ENCODE assay signal across 9 cellular contexts in the genomic region with DNA sequence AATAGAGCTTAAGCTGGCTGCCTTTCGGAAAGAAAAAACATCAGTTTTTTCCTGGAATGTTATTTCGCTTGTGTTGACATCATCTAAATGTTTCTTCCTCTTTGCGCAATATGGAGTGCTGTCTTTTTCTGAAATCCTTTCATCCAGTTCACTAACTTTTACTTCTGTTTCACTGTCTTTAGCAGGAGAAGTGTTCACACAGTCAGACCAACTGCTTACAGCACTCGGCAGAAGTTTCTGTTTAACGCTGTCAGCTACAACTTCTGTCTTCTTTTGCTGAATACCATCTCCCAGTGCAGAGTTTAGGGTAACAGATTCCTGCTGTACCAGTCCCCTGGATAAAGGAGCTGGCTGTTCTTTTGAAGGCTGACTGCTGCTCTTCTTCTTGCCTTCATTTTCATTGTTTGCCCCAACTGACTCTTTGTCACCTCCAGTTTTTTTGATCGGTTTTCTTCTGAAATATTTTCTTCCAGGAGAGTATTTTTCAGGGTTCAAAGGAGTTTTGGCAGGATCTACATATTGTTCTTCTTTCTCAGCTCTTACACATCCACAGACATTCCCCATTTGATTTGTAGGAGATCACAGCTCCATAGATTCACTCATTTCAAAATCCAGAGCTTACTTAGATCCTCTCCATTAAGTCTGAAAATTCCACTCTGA. TPM values are rescaled to one million over a fixed set of nuclear protein-coding genes. Genes with fewer than 3 reads are reported as not detected.
DNase-seq lines count a peak whose midpoint lies in the region; ATAC-seq and TF ChIP-seq lines count a peak whose summit lies in the region.
"Had no signal": no experiment of that assay in that cellular context is flagged by ENCODE, and none has a peak within 500 bp of the region (broad histone marks: within the 10 kb centered on the region; RNA-seq: fewer than 3 reads in every experiment).

No MANE protein-coding gene starts in this region.

- no peak for TF ChIP-seq CTCF in fibroblast of the aortic adventitia (IDR thresholded peaks at IDR 0.05; ENCODE audit: insufficient read depth, low read length)
- no peak for TF ChIP-seq CTCF in psoas muscle (IDR thresholded peaks at IDR 0.05)
- no peak for TF ChIP-seq CTCF in activated CD8-positive, alpha-beta T cell treated with anti-CD3 and anti-CD28 coated beads for 36 hours (IDR thresholded peaks at IDR 0.05)
- no peak for TF ChIP-seq CTCF in CD4-positive, alpha-beta T cell (IDR thresholded peaks at IDR 0.05)

- peaks cover 11% of the 10 kb centered on the region for H3K36me3 ChIP-seq in SJSA1
- peaks cover 0 to 5% of the 10 kb centered on the region in 2 donors for H3K36me3 ChIP-seq in psoas muscle (ENCODE audit: insufficient read depth in 1 of 2, low read depth in 1 of 2)

- ATAC-seq in psoas muscle, result peak; percentile 17 to 62 (median 46)
- ATAC-seq in HG03571 (IDR thresholded peaks at IDR 0.05; ENCODE audit: unreplicated experiment), result no peak
- no peak for ATAC-seq in activated CD8-positive, alpha-beta T cell treated with anti-CD3 and anti-CD28 coated beads for 36 hours
- no peak for ATAC-seq in CD4-positive, alpha-beta T cell (ENCODE audit: poor library complexity)

- CTCF ChIA-PET in activated CD8-positive, alpha-beta T cell treated with anti-CD3 and anti-CD28 coated beads for 36 hours (lab: Charles Lee), result interaction anchor here (1.5 kb wide), 1 partner anchor 55 kb away, joined by 3 read pairs; no protein-coding TSS in a partner anchor
- CTCF ChIA-PET in CD4-positive, alpha-beta T cell (lab: Charles Lee), result no interaction called here

- no peaks in the 10 kb centered on the region for H3K27me3 ChIP-seq in SJSA1 (replicated peaks)
- H3K27me3 ChIP-seq in psoas muscle (ENCODE audit: insufficient read depth in 3 of 3, low read length in 2 of 3), result no peaks in the 10 kb centered on the region
- H3K27me3 ChIP-seq in CD4-positive, alpha-beta T cell (ENCODE audit: control insufficient read depth, insufficient read depth, low read length), result no peaks in the 10 kb centered on the region

- peaks cover 4% of the 10 kb centered on the region for H3K27me3 Mint-ChIP-seq in activated naive CD8-positive, alpha-beta T cell treated with anti-CD3 and anti-CD28 coated beads for 36 hours
- H3K27me3 Mint-ChIP-seq in activated CD8-positive, alpha-beta T cell treated with anti-CD3 and anti-CD28 coated beads for 36 hours, result no peaks in the 10 kb centered on the region
- H3K27me3 Mint-ChIP-seq in CD4-positive, alpha-beta T cell, result no peaks in the 10 kb centered on the region

- H3K4me1 ChIP-seq in SJSA1 (replicated peaks) (peaks cover 44% of the 10 kb centered on the region), psoas muscle (peaks cover 40% of the 10 kb centered on the region)

- no peak overlapping the region for H3K27ac Mint-ChIP-seq in activated naive CD8-positive, alpha-beta T cell treated with anti-CD3 and anti-CD28 coated beads for 36 hours
- no peak overlapping the region for H3K27ac Mint-ChIP-seq in activated CD8-positive, alpha-beta T cell treated with anti-CD3 and anti-CD28 coated beads for 36 hours
- no peak overlapping the region for H3K27ac Mint-ChIP-seq in CD4-positive, alpha-beta T cell

- H3K9me3 Mint-ChIP-seq in activated naive CD8-positive, alpha-beta T cell treated with anti-CD3 and anti-CD28 coated beads for 36 hours, result no peaks in the 10 kb centered on the region
- H3K9me3 Mint-ChIP-seq in activated CD8-positive, alpha-beta T cell treated with anti-CD3 and anti-CD28 coated beads for 36 hours, result no peaks in the 10 kb centered on the region
- H3K9me3 Mint-ChIP-seq in CD4-positive, alpha-beta T cell, result no peaks in the 10 kb centered on the region

- WGBS in psoas muscle, 3 donors, result 19 to 31% (median 21%) methylated on average over 6 of the region's 6 CpGs

- H3K9me3 ChIP-seq in SJSA1 (replicated peaks) (no peaks in the 10 kb centered on the region), psoas muscle (no peaks in the 10 kb centered on the region)
- H3K9me3 ChIP-seq in CD4-positive, alpha-beta T cell (ENCODE audit: control insufficient read depth, low read length), result no peaks in the 10 kb centered on the region

- POLR2A ChIA-PET in activated CD8-positive, alpha-beta T cell treated with anti-CD3 and anti-CD28 coated beads for 36 hours (lab: Charles Lee), result no interaction called here
- POLR2A ChIA-PET in CD4-positive, alpha-beta T cell (lab: Charles Lee), result no interaction called here

- peak; percentile 25 for DNase-seq in CD1c-positive myeloid dendritic cell (ENCODE audit: extremely low spot score)
- peak in 1 of 2 experiments; percentile 79 for DNase-seq in SJSA1 (ENCODE audit: low read depth in 1 of 2, low spot score in 2 of 2)
- DNase-seq in fibroblast of the aortic adventitia (ENCODE audit: low read depth), result peak; percentile 90
- no peak for DNase-seq in psoas muscle
- DNase-seq in activated naive CD8-positive, alpha-beta T cell treated with anti-CD3 and anti-CD28 coated beads for 36 hours, result no peak
- DNase-seq in activated CD8-positive, alpha-beta T cell treated with anti-CD3 and anti-CD28 coated beads for 36 hours, result no peak
- DNase-seq in CD4-positive, alpha-beta T cell, result no peak
- DNase-seq: activated naive CD4-positive, alpha-beta T cell treated with Interleukin-2 at 50 U/mL for 16 hours had no signal

- H3K36me3 Mint-ChIP-seq in activated naive CD8-positive, alpha-beta T cell treated with anti-CD3 and anti-CD28 coated beads for 36 hours, result no peaks in the 10 kb centered on the region
- no peaks in the 10 kb centered on the region for H3K36me3 Mint-ChIP-seq in activated CD8-positive, alpha-beta T cell treated with anti-CD3 and anti-CD28 coated beads for 36 hours (ENCODE audit: low read depth)
- no peaks in the 10 kb centered on the region for H3K36me3 Mint-ChIP-seq in CD4-positive, alpha-beta T cell (ENCODE audit: low read depth)

- intact Hi-C loops in psoas muscle (cut with DNase I), result loop anchor here (5.0 kb wide), 1 partner anchor 35 kb away; no protein-coding TSS in a partner anchor
- intact Hi-C loops in activated CD8-positive, alpha-beta T cell treated with anti-CD3 and anti-CD28 coated beads for 36 hours (cut with micrococcal nuclease), result no loop called here
- intact Hi-C loops in CD4-positive, alpha-beta T cell (cut with DNase I, micrococcal nuclease), result no loop called here

- H3K4me3 Mint-ChIP-seq in activated naive CD8-positive, alpha-beta T cell treated with anti-CD3 and anti-CD28 coated beads for 36 hours, result no peak overlapping the region
- no peak overlapping the region for H3K4me3 Mint-ChIP-seq in activated CD8-positive, alpha-beta T cell treated with anti-CD3 and anti-CD28 coated beads for 36 hours
- no peak overlapping the region for H3K4me3 Mint-ChIP-seq in CD4-positive, alpha-beta T cell

- H3K4me1 Mint-ChIP-seq in activated naive CD8-positive, alpha-beta T cell treated with anti-CD3 and anti-CD28 coated beads for 36 hours, result no peaks in the 10 kb centered on the region
- H3K4me1 Mint-ChIP-seq in activated CD8-positive, alpha-beta T cell treated with anti-CD3 and anti-CD28 coated beads for 36 hours (ENCODE audit: low read depth), result no peaks in the 10 kb centered on the region
- no peaks in the 10 kb centered on the region for H3K4me1 Mint-ChIP-seq in CD4-positive, alpha-beta T cell (ENCODE audit: low read depth)

- H3K27ac ChIP-seq in SJSA1 (peak overlapping the region; percentile 94), psoas muscle (peak overlapping the region; percentile 91)
- H3K27ac ChIP-seq in CD4-positive, alpha-beta T cell (ENCODE audit: low read depth, low read length), result no peak overlapping the region

- H3K4me3 ChIP-seq in SJSA1, result peak overlapping the region; percentile 33
- H3K4me3 ChIP-seq in fibroblast of the aortic adventitia (ENCODE audit: low read depth, low read length), result peak overlapping the region; percentile 65
- H3K4me3 ChIP-seq in psoas muscle, result peak overlapping the region; percentile 63

RNA-seq across cellular contexts. Expression of gene DST, which starts 50.0 kb away (rescaled TPM):
- 93.2 and 160 TPM in 2 replicates for total RNA-seq in SJSA1 (2014; rRNA removed; shearing (Covaris generic))
- total RNA-seq in fibroblast of the aortic adventitia (ENCODE audit: low replicate concordance), result 505 and 613 TPM in 2 replicates
- 100 to 1,000 TPM; 109 to 341 (median 305) TPM for total RNA-seq in psoas muscle
- polyA plus RNA-seq in psoas muscle, result 10 to 100 TPM; 58.3 to 66.9 (median 63.5) TPM
- 1 to 10 TPM; 1.8 to 2.9 TPM for total RNA-seq in activated naive CD8-positive, alpha-beta T cell treated with anti-CD3 and anti-CD28 coated beads for 36 hours
- 1 to 10 TPM; 1.3 to 1.7 TPM for total RNA-seq in activated CD8-positive, alpha-beta T cell treated with anti-CD3 and anti-CD28 coated beads for 36 hours
- total RNA-seq in CD4-positive, alpha-beta T cell, result 1 to 10 TPM; 5.7 to 5.9 TPM

Comparison
In these comparisons a context has a peak if more than half of its experiments do, and no peak if none do; other contexts are left out.
1. DNase-seq: peak in CD1c-positive myeloid dendritic cell (single experiment) and fibroblast of the aortic adventitia (single experiment); none in psoas muscle (0 of 2), activated naive CD8-positive, alpha-beta T cell treated with anti-CD3 and anti-CD28 coated beads for 36 hours (single experiment), activated CD8-positive, alpha-beta T cell treated with anti-CD3 and anti-CD28 coated beads for 36 hours (single experiment) and CD4-positive, alpha-beta T cell (0 of 10).
2. ATAC-seq: peak in psoas muscle (4 of 4); none in HG03571 (single experiment), activated CD8-positive, alpha-beta T cell treated with anti-CD3 and anti-CD28 coated beads for 36 hours (single experiment) and CD4-positive, alpha-beta T cell (single experiment).
3. RNA of gene DST, which starts 50.0 kb away (total RNA-seq): 505 to 613 TPM in fibroblast of the aortic adventitia, 109 to 341 TPM in psoas muscle and 93.2 to 160 TPM in SJSA1; 5.7 to 5.9 TPM in CD4-positive, alpha-beta T cell, 1.8 to 2.9 TPM in activated naive CD8-positive, alpha-beta T cell treated with anti-CD3 and anti-CD28 coated beads for 36 hours and 1.3 to 1.7 TPM in activated CD8-positive, alpha-beta T cell treated with anti-CD3 and anti-CD28 coated beads for 36 hours; every median in the first group is over 10 times any median in the second.
4. intact Hi-C loops: an anchor here in psoas muscle (5.0 kb wide); none called in activated CD8-positive, alpha-beta T cell treated with anti-CD3 and anti-CD28 coated beads for 36 hours and CD4-positive, alpha-beta T cell.
5. Peak in every context shown above with its lines, with median percentiles within 50 percentile points of each other: H3K4me3 ChIP-seq.